In genomic region chr10:134205-134742, GRCh38 we compare ENCODE assay signal across 8 cellular contexts. TPM values are rescaled to one million over a fixed set of nuclear protein-coding genes. Genes with fewer than 3 reads are reported as not detected.
DNase-seq lines count a peak whose midpoint lies in the region; ATAC-seq and TF ChIP-seq lines count a peak whose summit lies in the region.

No MANE protein-coding gene starts in this region.

- no peaks in the 10 kb centered on the region for H3K36me3 ChIP-seq in ascending aorta

- no peaks in the 10 kb centered on the region for H3K9me3 ChIP-seq in ascending aorta

- ATAC-seq in HG02588 (IDR thresholded peaks at IDR 0.05; ENCODE audit: unreplicated experiment): peak; percentile 7

- peaks cover 3 to 22% of the 10 kb centered on the region in 2 donors for H3K4me1 ChIP-seq in ascending aorta

- intact Hi-C loops in ascending aorta (cut with DNase I): no loop called here

- peak; percentile 48 for DNase-seq in stimulated activated CD4-positive, alpha-beta T cell treated with anti-CD3 and anti-CD28 coated beads, Interleukin-15, amount 100 ng/mL, for 24 hours
- DNase-seq in stimulated activated CD4-positive, alpha-beta T cell treated with anti-CD3 and anti-CD28 coated beads, Interleukin-1b, Interleukin-23, amount 100 ng/mL, for 48 hours: no peak
- DNase-seq in NCI-H146 (lab: John Stamatoyannopoulos, UW) (peak; percentile 61), ascending aorta (ENCODE audit: low spot score in 2 of 2) (no peak), inferior parietal cortex (ENCODE audit: extremely low spot score) (peak; percentile 40)
- peak; percentile 6 to 18 for DNase-seq in stimulated activated CD8-positive, alpha-beta memory T cell treated with anti-CD3 and anti-CD28 coated beads, Interleukin-2, amount 100 ng/mL, for 48 hours (ENCODE audit: low read depth in 2 of 2)
- DNase-seq in central memory CD4-positive, alpha-beta T cell: no peak

- no peaks in the 10 kb centered on the region for H3K27me3 ChIP-seq in ascending aorta

- H3K27ac ChIP-seq in ascending aorta: peak overlapping the region; percentile 86 to 99

- peak overlapping the region; percentile 88 to 97 for H3K4me3 ChIP-seq in ascending aorta

- TF ChIP-seq CTCF in ascending aorta (IDR thresholded peaks at IDR 0.05): no peak

RNA-seq across cellular contexts. Expression of gene ZMYND11, which starts 1.0 kb away (rescaled TPM):
- total RNA-seq in ascending aorta: 29.6 TPM

Comparison
In these comparisons a context has a peak if more than half of its experiments do, and no peak if none do; other contexts are left out.
1. DNase-seq: peak in stimulated activated CD4-positive, alpha-beta T cell treated with anti-CD3 and anti-CD28 coated beads, Interleukin-15, amount 100 ng/mL, for 24 hours (single experiment), NCI-H146 (single experiment), inferior parietal cortex (single experiment) and stimulated activated CD8-positive, alpha-beta memory T cell treated with anti-CD3 and anti-CD28 coated beads, Interleukin-2, amount 100 ng/mL, for 48 hours (2 of 2); none in stimulated activated CD4-positive, alpha-beta T cell treated with anti-CD3 and anti-CD28 coated beads, Interleukin-1b, Interleukin-23, amount 100 ng/mL, for 48 hours (single experiment), ascending aorta (0 of 2) and central memory CD4-positive, alpha-beta T cell (single experiment).